16 cellular contexts compared by ENCODE assay signal in the genomic region with DNA sequence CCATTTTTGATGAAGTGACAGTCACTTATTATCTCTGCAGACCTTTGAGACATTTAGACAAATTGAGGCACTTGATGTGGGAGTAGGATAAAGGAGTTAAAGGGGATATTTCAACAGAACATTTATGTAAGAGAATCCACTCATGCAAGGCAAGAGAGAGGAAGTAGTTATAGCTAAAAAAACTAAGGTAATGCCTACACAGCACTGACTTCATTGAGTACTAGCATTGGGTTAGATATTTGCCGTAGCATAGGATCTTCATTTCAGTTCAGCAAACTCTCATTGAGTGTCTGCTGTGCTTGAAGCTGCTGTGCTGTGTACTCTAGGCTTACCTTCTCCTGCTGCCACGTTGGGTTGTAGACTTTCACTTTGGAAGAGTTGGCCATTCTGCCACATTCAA.
"Had no signal": no experiment of that assay in that cellular context is flagged by ENCODE, and none has a peak within 500 bp of the region (broad histone marks: within the 10 kb centered on the region; RNA-seq: fewer than 3 reads in every experiment).

No MANE protein-coding gene starts in this region.

- ATAC-seq: activated CD4-positive, CD25-positive, alpha-beta regulatory T cell treated with anti-CD3 and anti-CD28 coated beads, Interleukin-2, amount 50 U/mL, for 24 hours; activated naive CD8-positive, alpha-beta T cell treated with anti-CD3 and anti-CD28 coated beads, Interleukin-2, amount 50 U/mL, for 24 hours had no signal

- H3K27ac Mint-ChIP-seq: activated naive CD4-positive, alpha-beta T cell treated with anti-CD3 and anti-CD28 coated beads for 36 hours; activated naive CD8-positive, alpha-beta T cell treated with anti-CD3 and anti-CD28 coated beads, Interleukin-2, amount 50 U/mL, for 24 hours; activated T-helper 2 cell treated with anti-CD3 and anti-CD28 coated beads, Interferon-gamma antibody, Interleukin-2, Interleukin-4, amounts not matched to agents 10 μg/mL and 5 μg/mL and 100 μg/mL, durations not matched to agents 14 hours and 24 hours and 36 hours; nephron had no signal

- H3K9me3 Mint-ChIP-seq: activated naive CD4-positive, alpha-beta T cell treated with anti-CD3 and anti-CD28 coated beads for 36 hours; activated naive CD8-positive, alpha-beta T cell treated with anti-CD3 and anti-CD28 coated beads, Interleukin-2, amount 50 U/mL, for 24 hours; nephron had no signal

- H3K4me3 Mint-ChIP-seq: activated naive CD4-positive, alpha-beta T cell treated with anti-CD3 and anti-CD28 coated beads for 36 hours; activated naive CD8-positive, alpha-beta T cell treated with anti-CD3 and anti-CD28 coated beads, Interleukin-2, amount 50 U/mL, for 24 hours; nephron had no signal

- H3K36me3 ChIP-seq: esophagus squamous epithelium, left ventricle myocardium inferior, right atrium auricular region, thyroid gland had no signal

- H3K4me3 ChIP-seq: esophagus squamous epithelium, left ventricle myocardium inferior, right atrium auricular region, thyroid gland had no signal

- H3K27me3 ChIP-seq: esophagus squamous epithelium, right atrium auricular region, thyroid gland had no signal

- DNase-seq: activated CD4-positive, alpha-beta T cell treated with anti-CD3 and anti-CD28 coated beads, Interleukin-2, amount 50 U/mL, for 4 hours; activated naive CD4-positive, alpha-beta T cell treated with anti-CD3 and anti-CD28 coated beads for 36 hours; activated naive CD8-positive, alpha-beta T cell treated with anti-CD3 and anti-CD28 coated beads, Interleukin-2, amount 50 U/mL, for 24 hours; activated T-cell treated with anti-CD3 and anti-CD28 coated beads, Interleukin-2, amount 50 U/mL, for 1 hour; aorta; cerebellar nuclear complex; effector CD8-positive, alpha-beta T cell; esophagus squamous epithelium; left ventricle myocardium inferior; mesenchymal stem cell; occipital lobe; thyroid gland had no signal

- H3K27ac ChIP-seq: esophagus squamous epithelium, left ventricle myocardium inferior, right atrium auricular region, thyroid gland had no signal

- H3K9me3 ChIP-seq: esophagus squamous epithelium, left ventricle myocardium inferior, right atrium auricular region, thyroid gland had no signal
